Comparison of ENCODE assay signal across 19 cellular contexts in genomic region chr2:857937-858336, GRCh38.
"Had no signal": no experiment of that assay in that cellular context is flagged by ENCODE, and none has a peak within 500 bp of the region (broad histone marks: within the 10 kb centered on the region; RNA-seq: fewer than 3 reads in every experiment).

No MANE protein-coding gene starts in this region.

- H3K27ac Mint-ChIP-seq: effector memory CD8-positive, alpha-beta T cell; natural killer cell; neural progenitor cell; stimulated activated effector memory CD8-positive, alpha-beta T cell treated with anti-CD3 and anti-CD28 coated beads, Interleukin-12 subunit alpha, Interleukin-12 subunit beta, amount 100 ng/mL, for 72 hours had no signal

- H3K4me1 ChIP-seq: left lung, prostate gland, right atrium auricular region, testis, tibial artery, upper lobe of left lung, uterus had no signal

- H3K9me3 ChIP-seq: left lung, prostate gland, right atrium auricular region, testis, tibial artery, upper lobe of left lung, uterus had no signal

- H3K36me3 Mint-ChIP-seq: natural killer cell; neural progenitor cell; stimulated activated effector memory CD8-positive, alpha-beta T cell treated with anti-CD3 and anti-CD28 coated beads, Interleukin-12 subunit alpha, Interleukin-12 subunit beta, amount 100 ng/mL, for 72 hours had no signal

- H3K4me2 ChIP-seq: neural progenitor cell had no signal

- H2AFZ ChIP-seq: neural progenitor cell had no signal

- H3K36me3 ChIP-seq: left lung, neural progenitor cell, prostate gland, right atrium auricular region, tibial artery, upper lobe of left lung, uterus had no signal

- H3K4me3 ChIP-seq: left lung, neural progenitor cell, prostate gland, right atrium auricular region, testis, tibial artery, upper lobe of left lung, uterus had no signal

- ATAC-seq: effector memory CD8-positive, alpha-beta T cell; left cardiac atrium; left lung; sciatic nerve; stimulated activated effector memory CD8-positive, alpha-beta T cell treated with anti-CD3 and anti-CD28 coated beads, Interleukin-12 subunit alpha, Interleukin-12 subunit beta, amount 100 ng/mL, for 72 hours had no signal

- H3K4me3 Mint-ChIP-seq: effector memory CD8-positive, alpha-beta T cell; natural killer cell; neural progenitor cell; stimulated activated effector memory CD8-positive, alpha-beta T cell treated with anti-CD3 and anti-CD28 coated beads, Interleukin-12 subunit alpha, Interleukin-12 subunit beta, amount 100 ng/mL, for 72 hours had no signal

- H3K27me3 ChIP-seq: neural progenitor cell, right atrium auricular region, testis, upper lobe of left lung, uterus had no signal

- DNase-seq: cortex of kidney; effector memory CD8-positive, alpha-beta T cell; left cardiac atrium; left lung; mesenchymal stem cell; natural killer cell; stimulated activated CD4-positive, alpha-beta T cell treated with anti-CD3 and anti-CD28 coated beads, Interleukin-2, amount 100 ng/mL, for 24 hours; stimulated activated CD4-positive, alpha-beta T cell treated with anti-CD3 and anti-CD28 coated beads, Interleukin-4, amount 100 ng/mL, for 24 hours; stimulated activated naive CD4-positive, alpha-beta T cell treated with Interleukin-2 at 50 U/mL for 16 hours; substantia nigra; testis; tibial artery; upper lobe of left lung; uterus had no signal

- H3K9ac ChIP-seq: neural progenitor cell had no signal

- H3K27ac ChIP-seq: left lung, neural progenitor cell, prostate gland, right atrium auricular region, testis, tibial artery, upper lobe of left lung, uterus had no signal
